ENCODE assay signal across 8 cellular contexts in genomic region chr2:120224256-120224655, GRCh38. TPM values are rescaled to one million over a fixed set of nuclear protein-coding genes. Genes with fewer than 3 reads are reported as not detected.
DNase-seq lines count a peak whose midpoint lies in the region; ATAC-seq and TF ChIP-seq lines count a peak whose summit lies in the region.

No MANE protein-coding gene starts in this region.

- intact Hi-C loops in left ventricle myocardium inferior (cut with micrococcal nuclease) (no loop called here), vagina (cut with DNase I) (loop anchor here (10.0 kb wide), 1 partner anchor 91 kb away; no protein-coding TSS in a partner anchor)

- peak overlapping the region; percentile 72 to 78 for H3K9ac ChIP-seq in mucosa of rectum (ENCODE audit: low read depth in 1 of 2, low read length in 2 of 2)

- TF ChIP-seq POLR2A in vagina (IDR thresholded peaks at IDR 0.05) = no peak

- H3K27me3 ChIP-seq in left ventricle myocardium inferior (ENCODE audit: low read depth) = no peaks in the 10 kb centered on the region
- H3K27me3 ChIP-seq in right atrium auricular region = no peaks in the 10 kb centered on the region
- no peaks in the 10 kb centered on the region for H3K27me3 ChIP-seq in mucosa of rectum (ENCODE audit: control insufficient read depth in 2 of 2, insufficient read depth in 2 of 2, low read length in 2 of 2)
- H3K27me3 ChIP-seq in vagina = no peaks in the 10 kb centered on the region

- ATAC-seq in activated naive CD8-positive, alpha-beta T cell treated with anti-CD3 and anti-CD28 coated beads, Interleukin-2, amount 50 U/mL, for 24 hours = no peak

- H3K9me3 Mint-ChIP-seq in activated naive CD8-positive, alpha-beta T cell treated with anti-CD3 and anti-CD28 coated beads, Interleukin-2, amount 50 U/mL, for 24 hours = peaks cover 6% of the 10 kb centered on the region

- H3K4me1 Mint-ChIP-seq in activated naive CD8-positive, alpha-beta T cell treated with anti-CD3 and anti-CD28 coated beads, Interleukin-2, amount 50 U/mL, for 24 hours = peaks cover 61% of the 10 kb centered on the region

- H3K27ac ChIP-seq in left ventricle myocardium inferior (replicated peaks) = peak overlapping the region; percentile 90
- H3K27ac ChIP-seq in right atrium auricular region = peak overlapping the region in 1 of 2 donors; percentile 89
- H3K27ac ChIP-seq in mucosa of rectum (ENCODE audit: low read depth in 2 of 2, low read length in 2 of 2) = no peak overlapping the region
- peak overlapping the region; percentile 86 for H3K27ac ChIP-seq in vagina

- peak overlapping the region; percentile 60 for H3K27ac Mint-ChIP-seq in activated naive CD8-positive, alpha-beta T cell treated with anti-CD3 and anti-CD28 coated beads, Interleukin-2, amount 50 U/mL, for 24 hours

- peaks cover 26% of the 10 kb centered on the region for H3K36me3 Mint-ChIP-seq in activated naive CD8-positive, alpha-beta T cell treated with anti-CD3 and anti-CD28 coated beads, Interleukin-2, amount 50 U/mL, for 24 hours (ENCODE audit: low read depth)

- peak overlapping the region; percentile 77 for H3K4me3 Mint-ChIP-seq in activated naive CD8-positive, alpha-beta T cell treated with anti-CD3 and anti-CD28 coated beads, Interleukin-2, amount 50 U/mL, for 24 hours

- H3K27me3 Mint-ChIP-seq in activated naive CD8-positive, alpha-beta T cell treated with anti-CD3 and anti-CD28 coated beads, Interleukin-2, amount 50 U/mL, for 24 hours = peaks cover 3% of the 10 kb centered on the region

- no peak for TF ChIP-seq CTCF in left ventricle myocardium inferior (IDR thresholded peaks at IDR 0.05; ENCODE audit: borderline replicate concordance)
- no peak for TF ChIP-seq CTCF in right atrium auricular region (IDR thresholded peaks at IDR 0.05)
- TF ChIP-seq CTCF in vagina (IDR thresholded peaks at IDR 0.05) = no peak

- H3K4me3 ChIP-seq in left ventricle myocardium inferior = peak overlapping the region; percentile 77
- no peak overlapping the region for H3K4me3 ChIP-seq in right atrium auricular region
- H3K4me3 ChIP-seq in mucosa of rectum (ENCODE audit: low read length in 2 of 2) = peak overlapping the region; percentile 65 to 72
- H3K4me3 ChIP-seq in vagina = peak overlapping the region; percentile 68 to 93

- H3K4me1 ChIP-seq in left ventricle myocardium inferior (peaks cover 47% of the 10 kb centered on the region), right atrium auricular region (peaks cover 0 to 32% of the 10 kb centered on the region in 2 donors), mucosa of rectum (ENCODE audit: control insufficient read depth in 2 of 2, insufficient read depth in 2 of 2, low read length in 2 of 2) (peaks cover 15 to 21% of the 10 kb centered on the region in 2 donors), vagina (peaks cover 43% of the 10 kb centered on the region)

- H3K36me3 ChIP-seq in left ventricle myocardium inferior (peaks cover 4% of the 10 kb centered on the region), right atrium auricular region (no peaks in the 10 kb centered on the region), mucosa of rectum (ENCODE audit: control insufficient read depth in 2 of 2, insufficient read depth in 2 of 2, low read length in 2 of 2) (peaks cover 0 to under 1% of the 10 kb centered on the region in 2 donors), vagina (no peaks in the 10 kb centered on the region)

- no peak for DNase-seq in left ventricle myocardium inferior
- no peak for DNase-seq in right atrium auricular region (ENCODE audit: low spot score)
- no peak for DNase-seq in activated naive CD8-positive, alpha-beta T cell treated with anti-CD3 and anti-CD28 coated beads, Interleukin-2, amount 50 U/mL, for 24 hours
- DNase-seq in vagina (ENCODE audit: extremely low spot score in 2 of 2) = no peak
- DNase-seq in GDM1 (lab: John Stamatoyannopoulos, UW) = no peak
- no peak for DNase-seq in stimulated activated CD4-positive, alpha-beta T cell treated with anti-CD3 and anti-CD28 coated beads, Interleukin-12 subunit alpha, Interleukin-12 subunit beta, amount 100 ng/mL, for 4 hours
- no peak for DNase-seq in AG08395 (ENCODE audit: low spot score)

- H3K9me3 ChIP-seq in left ventricle myocardium inferior (replicated peaks) (peaks cover 8% of the 10 kb centered on the region), right atrium auricular region (peaks cover 0 to 5% of the 10 kb centered on the region in 2 donors), mucosa of rectum (ENCODE audit: control insufficient read depth in 2 of 2, low read length in 2 of 2) (no peaks in the 10 kb centered on the region), vagina (no peaks in the 10 kb centered on the region)

RNA-seq across cellular contexts. Expression of gene TMEM185B, which starts 1.1 kb away (rescaled TPM):
- total RNA-seq in left ventricle myocardium inferior (21.0 TPM), right atrium auricular region (10 to 100 TPM; 31.8 to 33.2 TPM), vagina (29.5 TPM)

RNA-seq across cellular contexts. Expression of gene RALB, which starts 28.4 kb away (rescaled TPM):
- total RNA-seq in left ventricle myocardium inferior (45.8 TPM), right atrium auricular region (10 to 100 TPM; 43.7 to 48.5 TPM), vagina (44.0 TPM)

Comparison
In these comparisons a context has a peak if more than half of its experiments do, and no peak if none do; other contexts are left out.
1. H3K4me3 ChIP-seq: peak in left ventricle myocardium inferior (single experiment), mucosa of rectum (2 of 2) and vagina (2 of 2); none in right atrium auricular region (0 of 2).
2. H3K27ac ChIP-seq: peak in left ventricle myocardium inferior (single experiment) and vagina (single experiment); none in mucosa of rectum (0 of 2).